In the genomic region with DNA sequence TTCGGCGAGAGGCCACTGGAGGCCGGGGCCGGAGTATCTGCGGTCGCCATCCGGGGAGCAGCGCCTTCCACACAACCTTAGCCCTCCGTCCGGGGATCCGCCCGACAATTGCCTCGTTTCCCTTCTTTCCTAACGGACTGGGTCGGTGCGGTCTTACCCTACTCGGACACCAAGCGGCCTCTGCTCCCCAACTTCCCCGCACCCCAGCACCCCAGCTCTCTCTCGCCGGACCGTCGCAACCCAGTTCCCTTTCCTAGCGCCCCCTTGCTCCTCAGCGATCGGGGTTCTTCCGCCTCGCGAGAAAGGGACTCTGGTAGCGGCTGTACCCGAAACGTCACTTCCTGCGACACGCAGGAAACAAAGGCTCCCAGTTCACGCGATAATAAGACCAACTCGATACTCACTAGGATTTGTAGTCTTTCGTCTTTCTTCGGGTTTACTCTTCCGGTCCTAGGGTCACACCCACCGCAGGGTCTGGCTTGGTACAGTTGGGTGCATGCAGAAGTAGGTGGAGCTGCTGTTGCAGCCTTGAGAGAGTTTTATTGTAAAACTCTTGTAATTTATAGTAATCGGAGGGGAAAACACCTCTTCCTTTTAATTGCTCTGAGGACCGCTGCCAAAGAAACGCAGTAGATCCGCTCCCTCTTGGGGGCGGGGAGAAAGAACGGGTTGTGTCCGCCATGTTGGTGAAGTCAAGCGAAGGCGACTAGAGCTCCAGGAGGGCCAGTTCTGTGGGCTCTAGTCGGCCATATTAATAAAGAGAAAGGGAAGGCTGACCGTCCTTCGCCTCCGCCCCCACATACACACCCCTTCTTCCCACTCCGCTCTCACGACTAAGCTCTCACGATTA, we compare ENCODE assay signal across 1 cellular context.
TF ChIP-seq lines count a peak whose summit lies in the region.

A gene (plus strand): TSS at position 741 of the 850 bp plus-strand sequence. CDS start 209 bp downstream, outside the sequence.
A gene with protein sequence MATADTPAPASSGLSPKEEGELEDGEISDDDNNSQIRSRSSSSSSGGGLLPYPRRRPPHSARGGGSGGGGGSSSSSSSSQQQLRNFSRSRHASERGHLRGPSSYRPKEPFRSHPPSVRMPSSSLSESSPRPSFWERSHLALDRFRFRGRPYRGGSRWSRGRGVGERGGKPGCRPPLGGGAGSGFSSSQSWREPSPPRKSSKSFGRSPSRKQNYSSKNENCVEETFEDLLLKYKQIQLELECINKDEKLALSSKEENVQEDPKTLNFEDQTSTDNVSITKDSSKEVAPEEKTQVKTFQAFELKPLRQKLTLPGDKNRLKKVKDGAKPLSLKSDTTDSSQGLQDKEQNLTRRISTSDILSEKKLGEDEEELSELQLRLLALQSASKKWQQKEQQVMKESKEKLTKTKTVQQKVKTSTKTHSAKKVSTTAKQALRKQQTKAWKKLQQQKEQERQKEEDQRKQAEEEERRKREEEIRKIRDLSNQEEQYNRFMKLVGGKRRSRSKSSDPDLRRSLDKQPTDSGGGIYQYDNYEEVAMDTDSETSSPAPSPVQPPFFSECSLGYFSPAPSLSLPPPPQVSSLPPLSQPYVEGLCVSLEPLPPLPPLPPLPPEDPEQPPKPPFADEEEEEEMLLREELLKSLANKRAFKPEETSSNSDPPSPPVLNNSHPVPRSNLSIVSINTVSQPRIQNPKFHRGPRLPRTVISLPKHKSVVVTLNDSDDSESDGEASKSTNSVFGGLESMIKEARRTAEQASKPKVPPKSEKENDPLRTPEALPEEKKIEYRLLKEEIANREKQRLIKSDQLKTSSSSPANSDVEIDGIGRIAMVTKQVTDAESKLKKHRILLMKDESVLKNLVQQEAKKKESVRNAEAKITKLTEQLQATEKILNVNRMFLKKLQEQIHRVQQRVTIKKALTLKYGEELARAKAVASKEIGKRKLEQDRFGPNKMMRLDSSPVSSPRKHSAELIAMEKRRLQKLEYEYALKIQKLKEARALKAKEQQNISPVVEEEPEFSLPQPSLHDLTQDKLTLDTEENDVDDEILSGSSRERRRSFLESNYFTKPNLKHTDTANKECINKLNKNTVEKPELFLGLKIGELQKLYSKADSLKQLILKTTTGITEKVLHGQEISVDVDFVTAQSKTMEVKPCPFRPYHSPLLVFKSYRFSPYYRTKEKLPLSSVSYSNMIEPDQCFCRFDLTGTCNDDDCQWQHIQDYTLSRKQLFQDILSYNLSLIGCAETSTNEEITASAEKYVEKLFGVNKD (N-terminal part only) (minus strand): TSS at position 288 of the 850 bp plus-strand sequence. CDS start 238 bp downstream, at position 50.

TF ChIP-seq in HepG2, 621 proteins besides CTCF, POLR2A, EP300 and RAD21 (continued from another document and continues in another):
- TF ChIP-seq ZNF431 (CRISPR knock-in tag; IDR thresholded peaks at IDR 0.05; ENCODE audit: borderline replicate concordance, low read depth) (no peak), SAFB2 (CRISPR knock-in tag; IDR thresholded peaks at IDR 0.05; ENCODE audit: borderline replicate concordance, low read depth) (no peak), ZNF720 (CRISPR knock-in tag; IDR thresholded peaks at IDR 0.05) (no peak), ZNF816 (CRISPR knock-in tag; IDR thresholded peaks at IDR 0.05; ENCODE audit: borderline replicate concordance) (no peak), ATF7 (IDR thresholded peaks at IDR 0.05) (no peak), ATF7 (CRISPR knock-in tag; IDR thresholded peaks at IDR 0.05) (0 out of 2 replicates have a peak, but pooled peaks have one; percentile 68), ZNF766 (CRISPR knock-in tag; IDR thresholded peaks at IDR 0.05; ENCODE audit: borderline replicate concordance) (no peak), KMT2B (CRISPR knock-in tag; IDR thresholded peaks at IDR 0.05) (peak; percentile 93), NRL (CRISPR knock-in tag; IDR thresholded peaks at IDR 0.05; ENCODE audit: borderline replicate concordance) (no peak), REPIN1 (CRISPR knock-in tag; IDR thresholded peaks at IDR 0.05; ENCODE audit: borderline replicate concordance, low read depth) (no peak), HNRNPUL1 (IDR thresholded peaks at IDR 0.05; ENCODE audit: low read depth, low read length) (no peak), ZNF3 (CRISPR knock-in tag; IDR thresholded peaks at IDR 0.05) (no peak), ZBTB38 (CRISPR knock-in tag; IDR thresholded peaks at IDR 0.05) (no peak; the same call in 1 of the 2 replicates), XRCC5 (optimal IDR thresholded peaks at IDR 0.05; ENCODE audit: low read length) (no peak), EZH2 (conservative IDR thresholded peaks at IDR 0.05; ENCODE audit: low read depth, low read length) (no peak), MEIS2 (CRISPR knock-in tag; IDR thresholded peaks at IDR 0.05) (peak; percentile 10; the same call in 1 of the 2 replicates), ZNF674 (CRISPR knock-in tag; IDR thresholded peaks at IDR 0.05; ENCODE audit: low read depth) (no peak), KLF13 (CRISPR knock-in tag; IDR thresholded peaks at IDR 0.05) (no peak), IKZF4 (CRISPR knock-in tag; IDR thresholded peaks at IDR 0.05; ENCODE audit: borderline replicate concordance, low read depth, not compliant biosample characterization) (peak; percentile 39), SRY (CRISPR knock-in tag; IDR thresholded peaks at IDR 0.05) (no peak), SP1 (IDR thresholded peaks at IDR 0.05) (no peak), SP1 (CRISPR knock-in tag; IDR thresholded peaks at IDR 0.05) (peak; percentile 66; the same call in 1 of the 2 replicates), CCAR2 (optimal IDR thresholded peaks at IDR 0.05; ENCODE audit: low read depth, low read length) (peak; percentile 4), PTBP1 (IDR thresholded peaks at IDR 0.05; ENCODE audit: low read depth, low read length, poor library complexity, severe bottlenecking) (no peak), ZNF644 (CRISPR knock-in tag; IDR thresholded peaks at IDR 0.05; ENCODE audit: low read depth) (no peak), MEF2D (CRISPR knock-in tag; IDR thresholded peaks at IDR 0.05) (0 out of 2 replicates have a peak, but pooled peaks have one; percentile 56), ZFP41 (CRISPR knock-in tag; IDR thresholded peaks at IDR 0.05; ENCODE audit: borderline replicate concordance) (no peak), NFYB (CRISPR knock-in tag; IDR thresholded peaks at IDR 0.05) (peak; percentile 33; the same call in 1 of the 2 replicates), ZBTB1 (CRISPR knock-in tag; IDR thresholded peaks at IDR 0.05; ENCODE audit: borderline replicate concordance) (no peak), DNMT3B (CRISPR knock-in tag; conservative IDR thresholded peaks at IDR 0.05) (peak; percentile 12; the same call in 1 of the 2 replicates), ZNF557 (CRISPR knock-in tag; IDR thresholded peaks at IDR 0.05) (0 out of 2 replicates have a peak, but pooled peaks have one; percentile 17), ZNF292 (CRISPR knock-in tag; IDR thresholded peaks at IDR 0.05; ENCODE audit: borderline replicate concordance, low read depth) (no peak; the same call in 1 of the 2 replicates)
- TF ChIP-seq, protein P1, sequence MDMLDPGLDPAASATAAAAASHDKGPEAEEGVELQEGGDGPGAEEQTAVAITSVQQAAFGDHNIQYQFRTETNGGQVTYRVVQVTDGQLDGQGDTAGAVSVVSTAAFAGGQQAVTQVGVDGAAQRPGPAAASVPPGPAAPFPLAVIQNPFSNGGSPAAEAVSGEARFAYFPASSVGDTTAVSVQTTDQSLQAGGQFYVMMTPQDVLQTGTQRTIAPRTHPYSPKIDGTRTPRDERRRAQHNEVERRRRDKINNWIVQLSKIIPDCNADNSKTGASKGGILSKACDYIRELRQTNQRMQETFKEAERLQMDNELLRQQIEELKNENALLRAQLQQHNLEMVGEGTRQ (IDR thresholded peaks at IDR 0.05; ENCODE audit: low read depth, low read length) = no peak
- TF ChIP-seq, protein P1 (CRISPR knock-in tag; IDR thresholded peaks at IDR 0.05; ENCODE audit: borderline replicate concordance) = no peak
- TF ChIP-seq, protein P2, sequence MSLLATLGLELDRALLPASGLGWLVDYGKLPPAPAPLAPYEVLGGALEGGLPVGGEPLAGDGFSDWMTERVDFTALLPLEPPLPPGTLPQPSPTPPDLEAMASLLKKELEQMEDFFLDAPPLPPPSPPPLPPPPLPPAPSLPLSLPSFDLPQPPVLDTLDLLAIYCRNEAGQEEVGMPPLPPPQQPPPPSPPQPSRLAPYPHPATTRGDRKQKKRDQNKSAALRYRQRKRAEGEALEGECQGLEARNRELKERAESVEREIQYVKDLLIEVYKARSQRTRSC (CRISPR knock-in tag; IDR thresholded peaks at IDR 0.05; ENCODE audit: low read depth) = no peak
- TF ChIP-seq, protein P3, sequence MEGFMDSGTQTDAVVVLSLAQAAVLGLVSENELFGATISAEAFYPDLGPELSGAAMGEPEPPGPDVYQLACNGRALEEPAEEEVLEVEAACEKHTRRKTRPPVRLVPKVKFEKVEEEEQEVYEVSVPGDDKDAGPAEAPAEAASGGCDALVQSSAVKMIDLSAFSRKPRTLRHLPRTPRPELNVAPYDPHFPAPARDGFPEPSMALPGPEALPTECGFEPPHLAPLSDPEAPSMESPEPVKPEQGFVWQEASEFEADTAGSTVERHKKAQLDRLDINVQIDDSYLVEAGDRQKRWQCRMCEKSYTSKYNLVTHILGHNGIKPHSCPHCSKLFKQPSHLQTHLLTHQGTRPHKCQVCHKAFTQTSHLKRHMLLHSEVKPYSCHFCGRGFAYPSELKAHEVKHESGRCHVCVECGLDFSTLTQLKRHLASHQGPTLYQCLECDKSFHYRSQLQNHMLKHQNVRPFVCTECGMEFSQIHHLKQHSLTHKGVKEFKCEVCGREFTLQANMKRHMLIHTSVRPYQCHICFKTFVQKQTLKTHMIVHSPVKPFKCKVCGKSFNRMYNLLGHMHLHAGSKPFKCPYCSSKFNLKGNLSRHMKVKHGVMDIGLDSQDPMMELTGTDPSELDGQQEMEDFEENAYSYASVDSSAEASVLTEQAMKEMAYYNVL (CRISPR knock-in tag; IDR thresholded peaks at IDR 0.05; ENCODE audit: borderline replicate concordance) = no peak
- TF ChIP-seq, protein P4, sequence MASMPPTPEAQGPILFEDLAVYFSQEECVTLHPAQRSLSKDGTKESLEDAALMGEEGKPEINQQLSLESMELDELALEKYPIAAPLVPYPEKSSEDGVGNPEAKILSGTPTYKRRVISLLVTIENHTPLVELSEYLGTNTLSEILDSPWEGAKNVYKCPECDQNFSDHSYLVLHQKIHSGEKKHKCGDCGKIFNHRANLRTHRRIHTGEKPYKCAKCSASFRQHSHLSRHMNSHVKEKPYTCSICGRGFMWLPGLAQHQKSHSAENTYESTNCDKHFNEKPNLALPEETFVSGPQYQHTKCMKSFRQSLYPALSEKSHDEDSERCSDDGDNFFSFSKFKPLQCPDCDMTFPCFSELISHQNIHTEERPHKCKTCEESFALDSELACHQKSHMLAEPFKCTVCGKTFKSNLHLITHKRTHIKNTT (CRISPR knock-in tag; IDR thresholded peaks at IDR 0.05) = no peak
- TF ChIP-seq, protein P5, sequence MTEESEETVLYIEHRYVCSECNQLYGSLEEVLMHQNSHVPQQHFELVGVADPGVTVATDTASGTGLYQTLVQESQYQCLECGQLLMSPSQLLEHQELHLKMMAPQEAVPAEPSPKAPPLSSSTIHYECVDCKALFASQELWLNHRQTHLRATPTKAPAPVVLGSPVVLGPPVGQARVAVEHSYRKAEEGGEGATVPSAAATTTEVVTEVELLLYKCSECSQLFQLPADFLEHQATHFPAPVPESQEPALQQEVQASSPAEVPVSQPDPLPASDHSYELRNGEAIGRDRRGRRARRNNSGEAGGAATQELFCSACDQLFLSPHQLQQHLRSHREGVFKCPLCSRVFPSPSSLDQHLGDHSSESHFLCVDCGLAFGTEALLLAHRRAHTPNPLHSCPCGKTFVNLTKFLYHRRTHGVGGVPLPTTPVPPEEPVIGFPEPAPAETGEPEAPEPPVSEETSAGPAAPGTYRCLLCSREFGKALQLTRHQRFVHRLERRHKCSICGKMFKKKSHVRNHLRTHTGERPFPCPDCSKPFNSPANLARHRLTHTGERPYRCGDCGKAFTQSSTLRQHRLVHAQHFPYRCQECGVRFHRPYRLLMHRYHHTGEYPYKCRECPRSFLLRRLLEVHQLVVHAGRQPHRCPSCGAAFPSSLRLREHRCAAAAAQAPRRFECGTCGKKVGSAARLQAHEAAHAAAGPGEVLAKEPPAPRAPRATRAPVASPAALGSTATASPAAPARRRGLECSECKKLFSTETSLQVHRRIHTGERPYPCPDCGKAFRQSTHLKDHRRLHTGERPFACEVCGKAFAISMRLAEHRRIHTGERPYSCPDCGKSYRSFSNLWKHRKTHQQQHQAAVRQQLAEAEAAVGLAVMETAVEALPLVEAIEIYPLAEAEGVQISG (CRISPR knock-in tag; IDR thresholded peaks at IDR 0.05) = peak; percentile 59
- TF ChIP-seq, protein P6, sequence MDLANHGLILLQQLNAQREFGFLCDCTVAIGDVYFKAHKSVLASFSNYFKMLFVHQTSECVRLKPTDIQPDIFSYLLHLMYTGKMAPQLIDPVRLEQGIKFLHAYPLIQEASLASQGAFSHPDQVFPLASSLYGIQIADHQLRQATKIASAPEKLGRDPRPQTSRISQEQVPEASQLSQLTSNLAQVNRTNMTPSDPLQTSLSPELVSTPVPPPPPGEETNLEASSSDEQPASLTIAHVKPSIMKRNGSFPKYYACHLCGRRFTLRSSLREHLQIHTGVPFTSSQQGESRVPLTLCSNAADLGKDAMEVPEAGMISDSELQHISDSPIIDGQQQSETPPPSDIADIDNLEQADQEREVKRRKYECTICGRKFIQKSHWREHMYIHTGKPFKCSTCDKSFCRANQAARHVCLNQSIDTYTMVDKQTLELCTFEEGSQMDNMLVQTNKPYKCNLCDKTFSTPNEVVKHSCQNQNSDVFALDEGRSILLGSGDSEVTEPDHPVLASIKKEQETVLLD (CRISPR knock-in tag; IDR thresholded peaks at IDR 0.05; ENCODE audit: low read depth) = peak; percentile 6; the same call in 1 of the 2 replicates
- TF ChIP-seq, protein P7, sequence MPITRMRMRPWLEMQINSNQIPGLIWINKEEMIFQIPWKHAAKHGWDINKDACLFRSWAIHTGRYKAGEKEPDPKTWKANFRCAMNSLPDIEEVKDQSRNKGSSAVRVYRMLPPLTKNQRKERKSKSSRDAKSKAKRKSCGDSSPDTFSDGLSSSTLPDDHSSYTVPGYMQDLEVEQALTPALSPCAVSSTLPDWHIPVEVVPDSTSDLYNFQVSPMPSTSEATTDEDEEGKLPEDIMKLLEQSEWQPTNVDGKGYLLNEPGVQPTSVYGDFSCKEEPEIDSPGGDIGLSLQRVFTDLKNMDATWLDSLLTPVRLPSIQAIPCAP (CRISPR knock-in tag; IDR thresholded peaks at IDR 0.05; ENCODE audit: low read depth) = no peak
